In genomic region chr11:65861165-65861505, GRCh38 we compare ENCODE assay signal across 8 cellular contexts. TPM values are rescaled to one million over a fixed set of nuclear protein-coding genes. Genes with fewer than 3 reads are reported as not detected.
A peak's percentile ranks its signal among the peaks of the same experiment; 100 is the strongest.
DNase-seq lines count a peak whose midpoint lies in the region; ATAC-seq and TF ChIP-seq lines count a peak whose summit lies in the region.

No MANE protein-coding gene starts in this region.

- H3K27ac Mint-ChIP-seq in T-helper 17 cell (peak overlapping the region; percentile 99), progenitor cell of endocrine pancreas (peak overlapping the region; percentile 95)

- ATAC-seq in T-helper 17 cell, result no peak

- peak overlapping the region; percentile 89 for H3K4me3 ChIP-seq in GM12875 (ENCODE audit: low read depth, low read length)
- H3K4me3 ChIP-seq in fibroblast of villous mesenchyme (ENCODE audit: low read depth, low read length), result peak overlapping the region; percentile 94

- no peaks in the 10 kb centered on the region for H3K9me3 Mint-ChIP-seq in progenitor cell of endocrine pancreas (ENCODE audit: low read depth)

- H3K4me3 Mint-ChIP-seq in T-helper 17 cell, result peak overlapping the region; percentile 99
- peak overlapping the region; percentile 87 for H3K4me3 Mint-ChIP-seq in progenitor cell of endocrine pancreas (ENCODE audit: low read depth)

- TF ChIP-seq CTCF in GM12875 (IDR thresholded peaks at IDR 0.05; ENCODE audit: borderline replicate concordance, insufficient read depth, low read depth, low read length) (no peak), fibroblast of villous mesenchyme (IDR thresholded peaks at IDR 0.05; ENCODE audit: insufficient read depth, low read depth, low read length) (no peak), progenitor cell of endocrine pancreas (IDR thresholded peaks at IDR 0.05; ENCODE audit: unreplicated experiment) (no peak)

- DNase-seq in T-helper 17 cell (peak in 1 of 3 donors; percentile 3), fibroblast of villous mesenchyme (ENCODE audit: low read depth) (no peak), progenitor cell of endocrine pancreas (ENCODE audit: low spot score, unreplicated experiment) (no peak), iPS-NIHi7 (ENCODE audit: extremely low spot score) (no peak), hypothalamus (lab: John Stamatoyannopoulos, UW) (no peak), OCI-M2 (lab: John Stamatoyannopoulos, UW; ENCODE audit: unreplicated experiment) (no peak)
- DNase-seq in activated CD4-positive, alpha-beta T cell treated with anti-CD3 and anti-CD28 coated beads, Interleukin-2, amount 50 U/mL, for 1 hour, result no peak

- no peaks in the 10 kb centered on the region for H3K27me3 Mint-ChIP-seq in T-helper 17 cell
- no peaks in the 10 kb centered on the region for H3K27me3 Mint-ChIP-seq in progenitor cell of endocrine pancreas

- H3K9me3 ChIP-seq in T-helper 17 cell (ENCODE audit: control insufficient read depth, low read length, poor library complexity, severe bottlenecking), result no peaks in the 10 kb centered on the region

- H3K4me1 Mint-ChIP-seq in T-helper 17 cell (peaks cover 41% of the 10 kb centered on the region), progenitor cell of endocrine pancreas (ENCODE audit: low read depth) (peaks cover 23% of the 10 kb centered on the region)

- H3K36me3 Mint-ChIP-seq in T-helper 17 cell (ENCODE audit: low read depth) (peaks cover 9% of the 10 kb centered on the region), progenitor cell of endocrine pancreas (ENCODE audit: insufficient read depth) (peaks cover 15% of the 10 kb centered on the region)

RNA-seq across cellular contexts. Expression of gene MUS81, which starts 0.9 kb away (rescaled TPM):
- 10 to 100 TPM; 44.9 to 55.0 TPM for total RNA-seq in T-helper 17 cell
- total RNA-seq in fibroblast of villous mesenchyme, result 71.2 and 75.7 TPM in 2 replicates
- total RNA-seq in progenitor cell of endocrine pancreas, result 55.5 and 60.5 TPM in 2 replicates

RNA-seq across cellular contexts. Expression of gene CFL1, which starts 3.2 kb away (rescaled TPM):
- total RNA-seq in T-helper 17 cell (100 to 1,000 TPM; 642 to 738 TPM), fibroblast of villous mesenchyme (1,115 and 1,444 TPM in 2 replicates), progenitor cell of endocrine pancreas (864 and 890 TPM in 2 replicates)

RNA-seq across cellular contexts. Expression of gene EFEMP2, which starts 11.5 kb away (rescaled TPM):
- total RNA-seq in T-helper 17 cell (1 to 10 TPM; 5.1 to 8.0 TPM), fibroblast of villous mesenchyme (77.7 and 79.6 TPM in 2 replicates), progenitor cell of endocrine pancreas (84.9 and 90.5 TPM in 2 replicates)

RNA-seq across cellular contexts. Expression of gene CTSW, which starts 18.5 kb away (rescaled TPM):
- total RNA-seq in T-helper 17 cell (10 to 100 TPM; 19.7 to 52.7 TPM), fibroblast of villous mesenchyme (0.43 TPM in 1 of 2 replicates, not detected in the other), progenitor cell of endocrine pancreas (not detected in 2 replicates)

RNA-seq across cellular contexts. Expression of gene FIBP, which starts 27.1 kb away (rescaled TPM):
- total RNA-seq in T-helper 17 cell, result 10 to 100 TPM; 27.7 to 30.4 TPM
- total RNA-seq in fibroblast of villous mesenchyme, result 144 and 158 TPM in 2 replicates
- 67.7 and 77.8 TPM in 2 replicates for total RNA-seq in progenitor cell of endocrine pancreas
